8 cellular contexts compared by ENCODE assay signal in the genomic region with DNA sequence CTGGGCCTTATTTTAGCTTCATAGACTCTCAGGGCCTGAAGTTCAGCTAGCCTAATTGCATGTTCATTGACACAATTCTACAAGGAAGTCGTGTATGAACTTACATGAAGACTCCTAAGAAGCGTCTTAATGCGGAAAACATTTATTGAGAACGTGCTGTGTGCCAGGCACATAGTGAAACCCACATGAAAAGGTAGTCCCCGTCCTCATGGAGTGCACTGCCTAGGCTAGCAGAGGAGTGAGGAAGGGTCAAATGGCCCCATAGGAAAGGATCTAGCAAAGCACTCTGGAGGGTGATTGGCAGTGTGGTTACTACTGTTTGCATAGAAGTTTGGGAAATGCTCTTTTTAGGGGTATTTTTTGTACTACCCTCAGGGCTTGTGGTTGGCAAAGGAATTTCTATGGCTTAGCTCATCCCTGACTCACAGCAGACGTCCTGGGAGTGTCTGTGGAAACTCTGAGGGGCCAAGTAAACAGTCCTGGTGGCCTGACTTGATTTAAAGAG. TPM values are rescaled to one million over a fixed set of nuclear protein-coding genes. Genes with fewer than 3 reads are reported as not detected.
A peak's percentile ranks its signal among the peaks of the same experiment; 100 is the strongest.
DNase-seq lines count a peak whose midpoint lies in the region; ATAC-seq, FAIRE-seq and TF ChIP-seq lines count a peak whose summit lies in the region.

No MANE protein-coding gene starts in this region.

- H3K27ac Mint-ChIP-seq in CD4-positive, alpha-beta T cell = peak overlapping the region; percentile 60

- intact Hi-C loops in CD4-positive, alpha-beta T cell (cut with DNase I, micrococcal nuclease) = loop anchor here (5.0 to 10.0 kb wide), 8 partner anchors 579 to 1519 kb away; a partner anchor contains a TSS

- no peak for ATAC-seq in CD4-positive, alpha-beta T cell (ENCODE audit: poor library complexity)
- ATAC-seq in GM18498 (IDR thresholded peaks at IDR 0.05; ENCODE audit: unreplicated experiment) (no peak), HG02798 (IDR thresholded peaks at IDR 0.05; ENCODE audit: poor library complexity, unreplicated experiment) (no peak), GM21825 (IDR thresholded peaks at IDR 0.05; ENCODE audit: unreplicated experiment) (no peak)

- H3K9me3 Mint-ChIP-seq in CD4-positive, alpha-beta T cell = no peaks in the 10 kb centered on the region

- peaks cover 32% of the 10 kb centered on the region for H3K4me1 ChIP-seq in muscle layer of colon (ENCODE audit: insufficient read depth, low read length)

- no peaks in the 10 kb centered on the region for H3K9me3 ChIP-seq in CD4-positive, alpha-beta T cell (ENCODE audit: control insufficient read depth, low read length)
- no peaks in the 10 kb centered on the region for H3K9me3 ChIP-seq in muscle layer of colon (ENCODE audit: low read length)

- no peak for DNase-seq in CD4-positive, alpha-beta T cell
- DNase-seq in MV-4-11 (lab: John Stamatoyannopoulos, UW) = peak; percentile 52
- no peak for DNase-seq in caudate nucleus (lab: John Stamatoyannopoulos, UW)
- no peak for DNase-seq in GM19239 (ENCODE audit: insufficient read length, low spot score)

- H3K4me3 Mint-ChIP-seq in CD4-positive, alpha-beta T cell = peak overlapping the region; percentile 93

- peak overlapping the region; percentile 51 for H3K9ac ChIP-seq in muscle layer of colon (ENCODE audit: low read length)

- peak overlapping the region in 1 of 2 donors; percentile 43 for H3K4me3 ChIP-seq in muscle layer of colon (ENCODE audit: low read depth in 1 of 2, low read length in 2 of 2)

- CTCF ChIA-PET in CD4-positive, alpha-beta T cell (lab: Charles Lee) = interaction anchor here (1.0 to 3.9 kb wide), 3 partner anchors 9 to 74 kb away, joined by 3 to 45 read pairs (median 27); no protein-coding TSS in a partner anchor

- peaks cover 9% of the 10 kb centered on the region for H3K27me3 Mint-ChIP-seq in CD4-positive, alpha-beta T cell

- POLR2A ChIA-PET in CD4-positive, alpha-beta T cell (lab: Charles Lee) = interaction anchor here (1.0 kb wide), 1 partner anchor 851 kb away, joined by 3 read pairs; a partner anchor contains a TSS

- H3K36me3 Mint-ChIP-seq in CD4-positive, alpha-beta T cell (ENCODE audit: low read depth) = peaks cover 4% of the 10 kb centered on the region

- H3K4me1 Mint-ChIP-seq in CD4-positive, alpha-beta T cell (ENCODE audit: low read depth) = peaks cover 47% of the 10 kb centered on the region

- no peak for FAIRE-seq in GM19239 (lab: Jason Lieb, UNC)

- no peak for TF ChIP-seq CTCF in CD4-positive, alpha-beta T cell (IDR thresholded peaks at IDR 0.05)

- H3K27me3 ChIP-seq in CD4-positive, alpha-beta T cell (ENCODE audit: control insufficient read depth, insufficient read depth, low read length) = no peaks in the 10 kb centered on the region
- no peaks in the 10 kb centered on the region for H3K27me3 ChIP-seq in muscle layer of colon (ENCODE audit: control insufficient read depth in 1 of 2, insufficient read depth in 2 of 2, low read length in 2 of 2)

- no peaks in the 10 kb centered on the region for H3K36me3 ChIP-seq in muscle layer of colon (ENCODE audit: insufficient read depth, low read length)

- no peak overlapping the region for H3K27ac ChIP-seq in CD4-positive, alpha-beta T cell (ENCODE audit: low read depth, low read length)
- H3K27ac ChIP-seq in caudate nucleus (ENCODE audit: low read depth, low read length) (peak overlapping the region; percentile 81), muscle layer of colon (ENCODE audit: low read depth, low read length) (peak overlapping the region; percentile 82)

RNA-seq across cellular contexts. Expression of a gene that starts 0.9 kb away (rescaled TPM):
- total RNA-seq in CD4-positive, alpha-beta T cell = 10 to 100 TPM in 1 of 2 experiments, 1 to 10 TPM in 1; 9.3 to 13.5 TPM

RNA-seq across cellular contexts. Expression of a gene that starts 50.1 kb away (rescaled TPM):
- not detected for total RNA-seq in CD4-positive, alpha-beta T cell
